ENCODE assay signal across 36 cellular contexts in the genomic region with DNA sequence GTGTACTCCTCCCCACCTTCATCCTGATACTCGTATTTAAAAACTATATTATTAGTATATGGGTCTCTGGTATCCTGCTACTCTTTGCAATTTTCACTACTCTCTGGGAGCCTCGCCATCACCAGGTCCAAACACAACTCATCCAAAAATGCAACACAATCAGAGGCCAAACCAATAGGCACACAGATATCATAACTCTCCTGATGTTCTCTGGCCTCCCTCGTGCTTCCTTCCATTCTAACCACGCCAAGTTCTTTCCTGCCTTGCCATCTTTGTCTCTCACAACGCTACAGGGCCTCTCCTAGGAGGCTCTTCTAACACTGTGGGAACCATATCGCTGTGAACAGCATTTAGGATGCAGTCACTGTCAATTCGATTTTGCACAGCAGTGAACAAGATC. TPM values are rescaled to one million over a fixed set of nuclear protein-coding genes. Genes with fewer than 3 reads are reported as not detected.
A peak's percentile ranks its signal among the peaks of the same experiment; 100 is the strongest.
DNase-seq lines count a peak whose midpoint lies in the region; ATAC-seq and TF ChIP-seq lines count a peak whose summit lies in the region.
"Had no signal": no experiment of that assay in that cellular context is flagged by ENCODE, and none has a peak within 500 bp of the region (broad histone marks: within the 10 kb centered on the region; RNA-seq: fewer than 3 reads in every experiment).

No MANE protein-coding gene starts in this region.

- H3K4me3 Mint-ChIP-seq in endothelial cell (ENCODE audit: unreplicated experiment): no peak overlapping the region
- no peak overlapping the region for H3K4me3 Mint-ChIP-seq in activated naive CD8-positive, alpha-beta T cell treated with anti-CD3 and anti-CD28 coated beads, Interleukin-2, amount 50 U/mL, for 24 hours
- H3K4me3 Mint-ChIP-seq: activated naive CD8-positive, alpha-beta T cell treated with anti-CD3 and anti-CD28 coated beads for 36 hours; B cell; neural crest cell had no signal

- H3K4me3 ChIP-seq in IMR-90 (ENCODE audit: insufficient read depth, low read depth, low read length): no peak overlapping the region
- H3K4me3 ChIP-seq in suprapubic skin: no peak overlapping the region
- H3K4me3 ChIP-seq: ascending aorta, colonic mucosa, hepatocyte, pancreas, Peyer's patch, upper lobe of left lung had no signal

- H3K9me3 ChIP-seq in IMR-90 (ENCODE audit: control insufficient read depth, insufficient read depth, low read length) (no peaks in the 10 kb centered on the region), suprapubic skin (no peaks in the 10 kb centered on the region)
- H3K9me3 ChIP-seq: ascending aorta, colonic mucosa, Peyer's patch, upper lobe of left lung had no signal

- no peak for ATAC-seq in IMR-90 (ENCODE audit: low read depth)
- peak; percentile 38 to 57 for ATAC-seq in left cardiac atrium
- ATAC-seq in sciatic nerve: peak; percentile 65
- ATAC-seq in activated naive CD8-positive, alpha-beta T cell treated with anti-CD3 and anti-CD28 coated beads, Interleukin-2, amount 50 U/mL, for 24 hours: no peak
- ATAC-seq: foreskin keratinocyte, HCT116, left colon, pancreas had no signal

- peaks cover 8% of the 10 kb centered on the region for H3K36me3 Mint-ChIP-seq in endothelial cell (ENCODE audit: low read depth, unreplicated experiment)
- H3K36me3 Mint-ChIP-seq in activated naive CD8-positive, alpha-beta T cell treated with anti-CD3 and anti-CD28 coated beads, Interleukin-2, amount 50 U/mL, for 24 hours (ENCODE audit: low read depth): peaks cover 24% of the 10 kb centered on the region

- H4K91ac ChIP-seq in IMR-90 (ENCODE audit: insufficient read depth, low read depth, low read length): no peak overlapping the region

- 94% methylated on average over 3 of the region's 7 CpGs; no CpG with 5 or more reads in 1 of the 2 experiments for WGBS in IMR-90 (ENCODE audit: extremely low coverage in 2 of 2, insufficient read length in 1 of 2), 2 experiments
- 77% methylated on average over 7 of the region's 7 CpGs for WGBS in suprapubic skin

- H3K56ac ChIP-seq in IMR-90 (ENCODE audit: extremely low read depth, insufficient read depth, low read length): no peak overlapping the region

- peaks cover 4% of the 10 kb centered on the region for H3K27me3 Mint-ChIP-seq in endothelial cell (ENCODE audit: unreplicated experiment)
- no peaks in the 10 kb centered on the region for H3K27me3 Mint-ChIP-seq in activated naive CD8-positive, alpha-beta T cell treated with anti-CD3 and anti-CD28 coated beads, Interleukin-2, amount 50 U/mL, for 24 hours
- H3K27me3 Mint-ChIP-seq: activated naive CD8-positive, alpha-beta T cell treated with anti-CD3 and anti-CD28 coated beads for 36 hours; B cell had no signal

- no peak for TF ChIP-seq POLR2A in IMR-90 (IDR thresholded peaks at IDR 0.05; ENCODE audit: low read depth, low read length)
- no peak for TF ChIP-seq POLR2A in suprapubic skin (IDR thresholded peaks at IDR 0.05)

- H2AFZ ChIP-seq in IMR-90 (replicated peaks; ENCODE audit: low read length, poor library complexity): no peak overlapping the region
- H2AFZ ChIP-seq: hepatocyte had no signal

- H4K5ac ChIP-seq in IMR-90 (ENCODE audit: low read depth, low read length): 0 out of 2 replicates have a peak overlapping the region, but pooled peaks have one; percentile 36

- dilution Hi-C loops in IMR-90 (cut with HindIII; ENCODE audit: low sequenced_read_pairs, unreplicated experiment): no loop called here

- H3K4ac ChIP-seq in IMR-90 (ENCODE audit: low read depth, low read length): no peak overlapping the region

- peak overlapping the region; percentile 33 for H3K27ac Mint-ChIP-seq in endothelial cell (ENCODE audit: unreplicated experiment)
- no peak overlapping the region for H3K27ac Mint-ChIP-seq in activated naive CD8-positive, alpha-beta T cell treated with anti-CD3 and anti-CD28 coated beads, Interleukin-2, amount 50 U/mL, for 24 hours
- H3K27ac Mint-ChIP-seq: activated naive CD8-positive, alpha-beta T cell treated with anti-CD3 and anti-CD28 coated beads for 36 hours; B cell had no signal

- H3K9ac ChIP-seq in IMR-90 (ENCODE audit: low read depth, low read length): no peak overlapping the region

- intact Hi-C loops in IMR-90 (cut with micrococcal nuclease) (no loop called here), left cardiac atrium (cut with DNase I) (no loop called here), sciatic nerve (cut with DNase I) (no loop called here)

- H3K18ac ChIP-seq in IMR-90 (ENCODE audit: low read depth, low read length): peak overlapping the region; percentile 29; the same call in 1 of the 2 replicates

- H2BK20ac ChIP-seq in IMR-90 (ENCODE audit: low read depth, low read length): no peak overlapping the region

- no peak overlapping the region for H2AK5ac ChIP-seq in IMR-90 (ENCODE audit: low read depth, low read length)

- H3K9me1 ChIP-seq in IMR-90 (ENCODE audit: insufficient read depth, low read length): peaks cover 17% of the 10 kb centered on the region

- H3K79me1 ChIP-seq in IMR-90 (ENCODE audit: low read depth in 1 of 2, low read length in 2 of 2): peaks cover 0 to 64% of the 10 kb centered on the region in 2 experiments; a peak in 2 of 4 replicates

- no peak for DNase-seq in IMR-90
- no peak for DNase-seq in endothelial cell (ENCODE audit: low spot score)
- no peak for DNase-seq in left cardiac atrium
- no peak for DNase-seq in sciatic nerve (ENCODE audit: low spot score)
- DNase-seq in activated naive CD8-positive, alpha-beta T cell treated with anti-CD3 and anti-CD28 coated beads, Interleukin-2, amount 50 U/mL, for 24 hours: no peak
- DNase-seq in KBM-7: no peak
- no peak for DNase-seq in suprapubic skin (ENCODE audit: low spot score in 2 of 2)
- DNase-seq in NCI-H510A (lab: John Stamatoyannopoulos, UW): no peak
- DNase-seq: ACHN; activated CD4-positive, alpha-beta T cell treated with anti-CD3 and anti-CD28 coated beads for 48 hours; activated CD8-positive, alpha-beta memory T cell treated with anti-CD3 and anti-CD28 coated beads for 24 hours; activated gamma-delta T cell; activated naive CD8-positive, alpha-beta T cell treated with anti-CD3 and anti-CD28 coated beads for 36 hours; activated T-cell treated with anti-CD3 and anti-CD28 coated beads, Interleukin-2, amount 50 U/mL, for 1 hour; colonic mucosa; effector memory CD4-positive, alpha-beta T cell; foreskin keratinocyte; Karpas-422; left colon; mesendoderm; NCI-H1436; NCI-H2081; NCI-H226; NCI-H748 treated with DMSO at 0.1 percent for 48 hours; pancreas; Peyer's patch; SIG-M5; stimulated activated CD4-positive, alpha-beta T cell treated with anti-CD3 and anti-CD28 coated beads, Interleukin-4, amount 100 ng/mL, for 1 hour; T1000; upper lobe of left lung had no signal

- H3K4me1 ChIP-seq in IMR-90 (ENCODE audit: control insufficient read depth, insufficient read depth, low read length) (peaks cover 19% of the 10 kb centered on the region), suprapubic skin (peaks cover 32% of the 10 kb centered on the region)
- H3K4me1 ChIP-seq: colonic mucosa had no signal

- peaks cover 97% of the 10 kb centered on the region for H4K20me1 ChIP-seq in IMR-90 (ENCODE audit: insufficient read depth, low read length)

- peaks cover 42% of the 10 kb centered on the region for H3K4me1 Mint-ChIP-seq in endothelial cell (ENCODE audit: unreplicated experiment)
- peaks cover 82% of the 10 kb centered on the region for H3K4me1 Mint-ChIP-seq in activated naive CD8-positive, alpha-beta T cell treated with anti-CD3 and anti-CD28 coated beads, Interleukin-2, amount 50 U/mL, for 24 hours

- TF ChIP-seq RAD21 in IMR-90 (IDR thresholded peaks at IDR 0.05; ENCODE audit: low read length): no peak

- no peak for TF ChIP-seq EP300 in suprapubic skin (IDR thresholded peaks at IDR 0.05)

- no peak overlapping the region for H2BK15ac ChIP-seq in IMR-90 (ENCODE audit: low read depth, low read length)

- H3K36me3 ChIP-seq in IMR-90 (ENCODE audit: control insufficient read depth, insufficient read depth, low read length): no peaks in the 10 kb centered on the region
- H3K36me3 ChIP-seq in suprapubic skin: no peaks in the 10 kb centered on the region
- H3K36me3 ChIP-seq: ascending aorta, colonic mucosa, pancreas, Peyer's patch, upper lobe of left lung had no signal

- no peak overlapping the region for H3K23ac ChIP-seq in IMR-90 (ENCODE audit: low read depth, low read length)

- no peak overlapping the region for H4K8ac ChIP-seq in IMR-90 (ENCODE audit: low read depth in 2 of 2, low read length in 2 of 2)

- no TSS peak for BruUV-seq in IMR-90 (replicated peaks; lab: Mats Ljungman, UMichigan)

- H3K9me3 Mint-ChIP-seq in endothelial cell (ENCODE audit: unreplicated experiment): no peaks in the 10 kb centered on the region
- no peaks in the 10 kb centered on the region for H3K9me3 Mint-ChIP-seq in activated naive CD8-positive, alpha-beta T cell treated with anti-CD3 and anti-CD28 coated beads, Interleukin-2, amount 50 U/mL, for 24 hours
- H3K9me3 Mint-ChIP-seq: activated naive CD8-positive, alpha-beta T cell treated with anti-CD3 and anti-CD28 coated beads for 36 hours had no signal

- no peak overlapping the region for H2BK120ac ChIP-seq in IMR-90 (ENCODE audit: low read depth, low read length)

- POLR2A ChIA-PET in IMR-90 (lab: Charles Lee; ENCODE audit: unreplicated experiment): no interaction called here

- no peak overlapping the region for H2AK9ac ChIP-seq in IMR-90 (replicated peaks; ENCODE audit: low read depth, low read length, poor library complexity)

- TF ChIP-seq CTCF in IMR-90 (conservative IDR thresholded peaks at IDR 0.05; ENCODE audit: low read depth, low read length) (no peak), endothelial cell (IDR thresholded peaks at IDR 0.05; ENCODE audit: unreplicated experiment) (no peak), suprapubic skin (IDR thresholded peaks at IDR 0.05) (no peak)

- in situ Hi-C loops in IMR-90 (cut with MboI; ENCODE audit: low sequenced_read_pairs): no loop called here
- in situ Hi-C loops in KBM-7 (cut with MboI; ENCODE audit: low pct_unique_long_range_greater_than_20kb, low sequenced_read_pairs): no loop called here

- H3K27ac ChIP-seq in IMR-90 (ENCODE audit: insufficient read depth, low read length) (no peak overlapping the region), suprapubic skin (no peak overlapping the region)
- H3K27ac ChIP-seq: ascending aorta, colonic mucosa, foreskin keratinocyte, hepatocyte, pancreas, Peyer's patch, VCaP had no signal

- no peak overlapping the region for H3K14ac ChIP-seq in IMR-90 (replicated peaks; ENCODE audit: low read depth, low read length)

- H3K4me2 ChIP-seq in IMR-90 (ENCODE audit: low read depth, low read length): no peak overlapping the region
- H3K4me2 ChIP-seq: hepatocyte had no signal

- CTCF ChIA-PET in IMR-90 (lab: Yijun Ruan, JAX): no interaction called here

- H2BK5ac ChIP-seq in IMR-90 (ENCODE audit: low read depth, low read length, poor library complexity, severe bottlenecking): no peak overlapping the region

- H3K27me3 ChIP-seq in IMR-90 (ENCODE audit: control insufficient read depth, insufficient read depth, low read length) (no peaks in the 10 kb centered on the region), suprapubic skin (no peaks in the 10 kb centered on the region)
- H3K27me3 ChIP-seq: ascending aorta, colonic mucosa, foreskin keratinocyte, hepatocyte, pancreas, Peyer's patch, upper lobe of left lung had no signal

RNA-seq across cellular contexts. Expression of gene RHEB, which starts 7.3 kb away (rescaled TPM):
- total RNA-seq in IMR-90 (2012; rRNA removed): 19.7 and 45.5 TPM in 2 replicates
- polyA plus RNA-seq in IMR-90 (2012; rRNA removed): 56.8 and 67.2 TPM in 2 replicates
- 67.9 and 82.1 TPM in 2 replicates for polyA plus RNA-seq in IMR-90 (2012; cell fraction: cytosol; rRNA removed)
- 15.7 and 32.1 TPM in 2 replicates for polyA plus RNA-seq in IMR-90 (2012; cell fraction: nucleus; rRNA removed; ENCODE audit: low replicate concordance)
- 94.2 TPM for total RNA-seq in endothelial cell (ENCODE audit: unreplicated experiment)
- total RNA-seq in left cardiac atrium: 100 to 1,000 TPM; 110 to 180 TPM
- total RNA-seq in sciatic nerve: 113 TPM
- 10 to 100 TPM; 46.5 to 62.2 (median 53.9) TPM for total RNA-seq in suprapubic skin

Comparison
In these comparisons a context has a peak if more than half of its experiments do, and no peak if none do; other contexts are left out.
1. ATAC-seq: peak in left cardiac atrium (2 of 2) and sciatic nerve (single experiment); none in IMR-90 (single experiment) and activated naive CD8-positive, alpha-beta T cell treated with anti-CD3 and anti-CD28 coated beads, Interleukin-2, amount 50 U/mL, for 24 hours (single experiment).